24 cellular contexts compared by ENCODE assay signal in the genomic region with DNA sequence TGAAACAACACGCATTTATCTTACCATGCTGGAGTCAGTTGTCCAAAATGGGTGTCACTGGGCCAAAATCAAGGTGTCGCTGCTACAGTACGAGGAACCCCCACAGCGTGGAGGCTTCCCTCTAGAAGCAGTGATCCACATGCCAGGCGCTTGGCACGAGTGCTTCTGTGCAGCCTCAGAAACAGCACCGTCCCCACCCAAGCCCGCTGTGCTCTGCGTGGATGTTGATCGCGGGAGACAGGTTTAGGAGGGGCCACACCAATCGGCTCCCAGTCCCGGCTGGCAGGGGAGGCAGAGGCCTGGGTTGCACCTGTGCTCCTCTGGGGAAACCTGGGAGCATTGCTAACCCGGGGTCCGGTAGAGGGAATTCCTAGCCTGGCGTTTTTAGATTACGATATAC.
"Had no signal": no experiment of that assay in that cellular context is flagged by ENCODE, and none has a peak within 500 bp of the region (broad histone marks: within the 10 kb centered on the region; RNA-seq: fewer than 3 reads in every experiment).

No MANE protein-coding gene starts in this region.

- H3K27ac Mint-ChIP-seq: dendritic cell treated with granulocyte-macrophage colony-stimulating factor and Interleukin-4, amounts not matched to agents 40 ng/mL and 50 ng/mL, for 4 days; effector memory CD8-positive, alpha-beta T cell; endodermal cell had no signal

- H3K9me3 Mint-ChIP-seq: effector memory CD8-positive, alpha-beta T cell had no signal

- ATAC-seq: effector memory CD8-positive, alpha-beta T cell; esophagus mucosa; foreskin keratinocyte; gastrocnemius medialis; gastroesophageal sphincter; heart left ventricle; heart right ventricle had no signal

- H3K36me3 ChIP-seq: colonic mucosa, esophagus muscularis mucosa, esophagus squamous epithelium, gastrocnemius medialis, gastroesophageal sphincter, heart left ventricle, heart right ventricle had no signal

- H3K4me3 ChIP-seq: colonic mucosa, coronary artery, dorsolateral prefrontal cortex, esophagus muscularis mucosa, esophagus squamous epithelium, gastrocnemius medialis, gastroesophageal sphincter, heart left ventricle, heart right ventricle had no signal

- H3K27ac ChIP-seq: colonic mucosa, coronary artery, dorsolateral prefrontal cortex, epithelial cell of prostate, esophagus muscularis mucosa, esophagus squamous epithelium, foreskin keratinocyte, gastrocnemius medialis, gastroesophageal sphincter, heart left ventricle, heart right ventricle had no signal

- H3K4me1 ChIP-seq: colonic mucosa, foreskin keratinocyte, gastrocnemius medialis, gastroesophageal sphincter had no signal

- H3K9me3 ChIP-seq: colonic mucosa, esophagus squamous epithelium, gastrocnemius medialis, heart left ventricle had no signal

- DNase-seq: colonic mucosa; cortex of kidney; dermis blood vessel endothelial cell; dorsolateral prefrontal cortex; effector CD4-positive, alpha-beta T cell; effector CD8-positive, alpha-beta T cell; effector memory CD4-positive, alpha-beta T cell; effector memory CD8-positive, alpha-beta T cell; endodermal cell; erythroblast; esophagus squamous epithelium; foreskin fibroblast; foreskin keratinocyte; foreskin melanocyte; gastrocnemius medialis; glutamatergic neuron; heart right ventricle had no signal

- H3K27me3 ChIP-seq: colonic mucosa, esophagus muscularis mucosa, heart left ventricle, heart right ventricle had no signal

- H3K4me3 Mint-ChIP-seq: dendritic cell treated with granulocyte-macrophage colony-stimulating factor and Interleukin-4, amounts not matched to agents 40 ng/mL and 50 ng/mL, for 4 days; effector memory CD8-positive, alpha-beta T cell; endodermal cell had no signal

- H3K4me1 Mint-ChIP-seq: endodermal cell had no signal
